ENCODE assay signal across 8 cellular contexts in the genomic region with DNA sequence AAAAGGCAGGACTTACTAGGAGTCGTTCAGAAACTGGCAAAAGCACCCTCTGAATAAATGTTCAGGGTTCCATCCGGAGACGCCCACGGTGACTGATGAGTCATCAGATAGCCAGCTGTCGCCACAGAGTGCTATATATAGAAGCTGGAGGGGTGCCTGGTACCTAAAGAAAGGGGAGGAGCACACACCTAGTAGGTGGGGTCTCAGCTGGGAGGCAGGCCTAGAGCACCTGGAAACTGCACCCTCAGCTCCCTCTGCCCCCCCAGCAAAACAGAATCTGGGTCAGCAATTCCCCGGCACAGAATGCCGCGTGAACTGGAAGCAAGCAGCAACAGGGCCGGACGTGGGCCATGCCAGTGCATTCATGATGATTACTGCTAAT.
DNase-seq lines count a peak whose midpoint lies in the region; ATAC-seq and TF ChIP-seq lines count a peak whose summit lies in the region.

No MANE protein-coding gene starts in this region.

- no peaks in the 10 kb centered on the region for H4K20me1 ChIP-seq in BLaER1 treated with 17β-estradiol and CSF1 and Interleukin-3, amounts not matched to agents 10 nM and 100 nM

- peaks cover 91% of the 10 kb centered on the region for H3K4me1 Mint-ChIP-seq in activated T-cell treated with anti-CD3 and anti-CD28 coated beads, Interleukin-2, amount 50 U/mL, for 72 hours (ENCODE audit: low read depth)
- peaks cover 35 to 63% of the 10 kb centered on the region in 2 donors for H3K4me1 Mint-ChIP-seq in stimulated activated naive B cell treated with anti-CD40 and anti-IgM and Interleukin-4, amounts not matched to agents 10 μg/mL and 1 μg/mL and 100 μg/mL, for 72 hours
- peaks cover 18% of the 10 kb centered on the region for H3K4me1 Mint-ChIP-seq in type B pancreatic cell (ENCODE audit: unreplicated experiment)

- H3K9me3 ChIP-seq in BLaER1 treated with 17β-estradiol and CSF1 and Interleukin-3, amounts not matched to agents 10 nM and 100 nM (replicated peaks in 1 of 11): no peaks in the 10 kb centered on the region

- H3K27ac Mint-ChIP-seq in activated T-cell treated with anti-CD3 and anti-CD28 coated beads, Interleukin-2, amount 50 U/mL, for 72 hours: no peak overlapping the region
- H3K27ac Mint-ChIP-seq in stimulated activated naive B cell treated with anti-CD40 and anti-IgM and Interleukin-4, amounts not matched to agents 10 μg/mL and 1 μg/mL and 100 μg/mL, for 72 hours: peak overlapping the region; percentile 96
- H3K27ac Mint-ChIP-seq in type B pancreatic cell: no peak overlapping the region

- peak overlapping the region in 10 of 11 experiments; percentile 69 to 93 (median 88); a peak in 21 of 22 replicates for H3K27ac ChIP-seq in BLaER1 treated with 17β-estradiol and CSF1 and Interleukin-3, amounts not matched to agents 10 nM and 100 nM

- ATAC-seq in GM19438 (IDR thresholded peaks at IDR 0.05; ENCODE audit: low read depth, unreplicated experiment) (peak; percentile 49), HG03520 (IDR thresholded peaks at IDR 0.05; ENCODE audit: unreplicated experiment) (peak; percentile 31), left colon (peak; percentile 90)
- ATAC-seq in activated T-cell treated with anti-CD3 and anti-CD28 coated beads, Interleukin-2, amount 50 U/mL, for 72 hours (replicated peaks in 1 of 2): peak; percentile 44 to 48
- ATAC-seq in stimulated activated naive B cell treated with anti-CD40 and anti-IgM and Interleukin-4, amounts not matched to agents 10 μg/mL and 1 μg/mL and 100 μg/mL, for 72 hours (replicated peaks): peak; percentile 58 to 69

- peak overlapping the region in 10 of 11 experiments; percentile 63 to 81 (median 79); a peak in 20 of 22 replicates for H3K9ac ChIP-seq in BLaER1 treated with 17β-estradiol and CSF1 and Interleukin-3, amounts not matched to agents 10 nM and 100 nM

- peaks cover 7 to 12% of the 10 kb centered on the region in 2 donors for H3K36me3 Mint-ChIP-seq in activated T-cell treated with anti-CD3 and anti-CD28 coated beads, Interleukin-2, amount 50 U/mL, for 72 hours (ENCODE audit: insufficient read depth in 2 of 2)
- peaks cover 3% of the 10 kb centered on the region in 2 donors for H3K36me3 Mint-ChIP-seq in stimulated activated naive B cell treated with anti-CD40 and anti-IgM and Interleukin-4, amounts not matched to agents 10 μg/mL and 1 μg/mL and 100 μg/mL, for 72 hours
- no peaks in the 10 kb centered on the region for H3K36me3 Mint-ChIP-seq in type B pancreatic cell

- no peaks in the 10 kb centered on the region for H3K27me3 Mint-ChIP-seq in activated T-cell treated with anti-CD3 and anti-CD28 coated beads, Interleukin-2, amount 50 U/mL, for 72 hours (ENCODE audit: low read depth)
- H3K27me3 Mint-ChIP-seq in stimulated activated naive B cell treated with anti-CD40 and anti-IgM and Interleukin-4, amounts not matched to agents 10 μg/mL and 1 μg/mL and 100 μg/mL, for 72 hours: peaks cover 6 to 13% of the 10 kb centered on the region in 2 donors
- H3K27me3 Mint-ChIP-seq in type B pancreatic cell: no peaks in the 10 kb centered on the region

- H3K4me2 ChIP-seq in BLaER1 treated with 17β-estradiol and CSF1 and Interleukin-3, amounts not matched to agents 10 nM and 100 nM: peak overlapping the region; percentile 84 to 94 (median 87)

- intact Hi-C loops in left colon (cut with DNase I, micrococcal nuclease): no loop called here

- H3K27me3 ChIP-seq in BLaER1 treated with 17β-estradiol and CSF1 and Interleukin-3, amounts not matched to agents 10 nM and 100 nM: no peaks in the 10 kb centered on the region

- DNase-seq in OCI-M1 (lab: John Stamatoyannopoulos, UW): peak; percentile 2
- peak; percentile 77 to 87 for DNase-seq in activated T-cell treated with anti-CD3 and anti-CD28 coated beads, Interleukin-2, amount 50 U/mL, for 72 hours
- DNase-seq in left colon: peak; percentile 55 to 56
- DNase-seq in stimulated activated naive B cell treated with anti-CD40 and anti-IgM and Interleukin-4, amounts not matched to agents 10 μg/mL and 1 μg/mL and 100 μg/mL, for 72 hours: peak; percentile 66
- no peak for DNase-seq in type B pancreatic cell (ENCODE audit: extremely low spot score, unreplicated experiment)

- no peaks in the 10 kb centered on the region for H3K36me3 ChIP-seq in BLaER1 treated with 17β-estradiol and CSF1 and Interleukin-3, amounts not matched to agents 10 nM and 100 nM

- H3K4me1 ChIP-seq in BLaER1 treated with 17β-estradiol and CSF1 and Interleukin-3, amounts not matched to agents 10 nM and 100 nM: peaks cover 82 to 98% (median 97%) of the 10 kb centered on the region in 10 experiments

- peak overlapping the region; percentile 93 to 96 for H3K4me3 Mint-ChIP-seq in activated T-cell treated with anti-CD3 and anti-CD28 coated beads, Interleukin-2, amount 50 U/mL, for 72 hours
- H3K4me3 Mint-ChIP-seq in stimulated activated naive B cell treated with anti-CD40 and anti-IgM and Interleukin-4, amounts not matched to agents 10 μg/mL and 1 μg/mL and 100 μg/mL, for 72 hours: peak overlapping the region; percentile 64 to 76
- H3K4me3 Mint-ChIP-seq in type B pancreatic cell: no peak overlapping the region

- H3K9me3 Mint-ChIP-seq in activated T-cell treated with anti-CD3 and anti-CD28 coated beads, Interleukin-2, amount 50 U/mL, for 72 hours: peaks cover 0 to 2% of the 10 kb centered on the region in 2 donors
- no peaks in the 10 kb centered on the region for H3K9me3 Mint-ChIP-seq in stimulated activated naive B cell treated with anti-CD40 and anti-IgM and Interleukin-4, amounts not matched to agents 10 μg/mL and 1 μg/mL and 100 μg/mL, for 72 hours
- H3K9me3 Mint-ChIP-seq in type B pancreatic cell: peaks cover 4% of the 10 kb centered on the region

- H3K4me3 ChIP-seq in BLaER1 treated with 17β-estradiol and CSF1 and Interleukin-3, amounts not matched to agents 10 nM and 100 nM: peak overlapping the region in 6 of 10 experiments; percentile 28 to 62 (median 46); a peak in 9 of 20 replicates

- TF ChIP-seq CTCF in type B pancreatic cell (conservative IDR thresholded peaks at IDR 0.05): no peak

Comparison
In these comparisons a context has a peak if more than half of its experiments do, and no peak if none do; other contexts are left out.
1. ATAC-seq: peak in every context shown above with its lines; median percentile 90 in left colon; 64 in stimulated activated naive B cell treated with anti-CD40 and anti-IgM and Interleukin-4, amounts not matched to agents 10 μg/mL and 1 μg/mL and 100 μg/mL, for 72 hours; 49 in GM19438; 46 in activated T-cell treated with anti-CD3 and anti-CD28 coated beads, Interleukin-2, amount 50 U/mL, for 72 hours; 31 in HG03520.